1 cellular context compared by ENCODE assay signal in genomic region chrX:19972984-19973383, GRCh38.
TF ChIP-seq lines count a peak whose summit lies in the region.

No MANE protein-coding gene starts in this region.

TF ChIP-seq in HepG2, 621 proteins besides CTCF, POLR2A, EP300 and RAD21 (continued from another document):
- TF ChIP-seq KLF16 (CRISPR knock-in tag; IDR thresholded peaks at IDR 0.05) (no peak), ZKSCAN8 (CRISPR knock-in tag; IDR thresholded peaks at IDR 0.05; ENCODE audit: borderline replicate concordance) (no peak), RAD51 (IDR thresholded peaks at IDR 0.05; ENCODE audit: borderline replicate concordance) (no peak)
